In the genomic region with DNA sequence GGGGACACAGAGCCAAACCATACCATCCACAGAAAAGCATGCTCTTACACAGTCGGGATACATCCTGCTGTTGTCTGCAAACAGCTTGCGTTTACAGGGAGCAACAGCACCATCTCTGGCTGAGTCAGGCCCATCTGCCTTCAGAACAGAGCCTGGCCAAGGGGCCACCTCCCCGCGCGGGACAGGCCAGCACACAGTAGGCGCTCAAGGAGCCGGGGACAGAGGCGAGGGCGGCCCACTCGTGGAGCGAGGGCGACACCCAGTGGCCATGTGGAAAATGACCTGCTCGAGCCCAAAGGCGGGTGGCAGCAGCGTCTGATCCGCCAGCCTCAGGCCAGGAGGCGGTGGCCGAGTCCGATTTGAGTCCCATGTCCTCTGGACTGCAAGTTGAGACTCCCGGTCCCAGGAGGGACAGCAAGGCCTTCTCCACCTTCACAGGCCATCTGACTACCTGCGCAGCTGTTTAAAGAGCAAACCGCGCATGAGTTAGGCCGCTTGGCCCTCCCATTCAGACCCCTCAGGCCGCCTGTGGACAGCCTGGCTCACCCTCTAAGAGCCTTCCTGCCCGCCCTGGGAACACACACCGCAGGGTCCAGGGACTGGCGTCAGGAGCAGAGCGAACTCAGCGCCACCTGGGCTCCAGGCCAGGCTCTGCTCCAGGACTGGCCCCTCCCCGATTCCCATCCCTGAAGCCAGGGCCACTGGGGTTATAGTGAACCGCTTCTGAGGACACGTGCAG, we compare ENCODE assay signal across 8 cellular contexts. TPM values are rescaled to one million over a fixed set of nuclear protein-coding genes. Genes with fewer than 3 reads are reported as not detected.
A peak's percentile ranks its signal among the peaks of the same experiment; 100 is the strongest.
DNase-seq lines count a peak whose midpoint lies in the region; ATAC-seq and TF ChIP-seq lines count a peak whose summit lies in the region.

No MANE protein-coding gene starts in this region.

- H3K27ac Mint-ChIP-seq in CD8-positive, alpha-beta memory T cell = peak overlapping the region in 2 of 8 donors; percentile 8 to 81
- H3K27ac Mint-ChIP-seq in activated naive CD4-positive, alpha-beta T cell treated with anti-CD3 and anti-CD28 coated beads for 36 hours = no peak overlapping the region
- no peak overlapping the region for H3K27ac Mint-ChIP-seq in glutamatergic neuron (ENCODE audit: unreplicated experiment)

- H3K36me3 Mint-ChIP-seq in CD8-positive, alpha-beta memory T cell = no peaks in the 10 kb centered on the region
- no peaks in the 10 kb centered on the region for H3K36me3 Mint-ChIP-seq in activated naive CD4-positive, alpha-beta T cell treated with anti-CD3 and anti-CD28 coated beads for 36 hours (ENCODE audit: low read depth)
- no peaks in the 10 kb centered on the region for H3K36me3 Mint-ChIP-seq in glutamatergic neuron (ENCODE audit: unreplicated experiment)

- peaks cover 1 to 8% of the 10 kb centered on the region in 2 donors for H3K27me3 Mint-ChIP-seq in CD8-positive, alpha-beta memory T cell
- no peaks in the 10 kb centered on the region for H3K27me3 Mint-ChIP-seq in activated naive CD4-positive, alpha-beta T cell treated with anti-CD3 and anti-CD28 coated beads for 36 hours (ENCODE audit: low read depth)
- H3K27me3 Mint-ChIP-seq in glutamatergic neuron (ENCODE audit: unreplicated experiment) = peaks cover 7% of the 10 kb centered on the region

- POLR2A ChIA-PET in CD8-positive, alpha-beta memory T cell (lab: Charles Lee) = no interaction called here

- H3K36me3 ChIP-seq in CD8-positive, alpha-beta memory T cell (ENCODE audit: insufficient read depth, low read length) = no peaks in the 10 kb centered on the region
- H3K36me3 ChIP-seq in SJSA1 = no peaks in the 10 kb centered on the region
- no peaks in the 10 kb centered on the region for H3K36me3 ChIP-seq in ovary
- no peaks in the 10 kb centered on the region for H3K36me3 ChIP-seq in transverse colon

- peaks cover 11% of the 10 kb centered on the region for H3K4me1 ChIP-seq in CD8-positive, alpha-beta memory T cell (ENCODE audit: insufficient read depth, low read length)
- peaks cover under 1% of the 10 kb centered on the region; the same call in 1 of the 2 replicates for H3K4me1 ChIP-seq in SJSA1 (replicated peaks)
- peaks cover 2% of the 10 kb centered on the region for H3K4me1 ChIP-seq in ovary (ENCODE audit: insufficient read depth)
- peaks cover 1 to 10% (median 3%) of the 10 kb centered on the region in 4 donors for H3K4me1 ChIP-seq in transverse colon

- TF ChIP-seq CTCF in glutamatergic neuron (IDR thresholded peaks at IDR 0.05; ENCODE audit: partially characterized antibody, unreplicated experiment) (peak; percentile 97), ovary (IDR thresholded peaks at IDR 0.05) (peak; percentile 89 to 92 (median 89)), transverse colon (IDR thresholded peaks at IDR 0.05) (peak; percentile 95 to 97 (median 96))

- H3K4me3 Mint-ChIP-seq in CD8-positive, alpha-beta memory T cell = no peak overlapping the region
- no peak overlapping the region for H3K4me3 Mint-ChIP-seq in activated naive CD4-positive, alpha-beta T cell treated with anti-CD3 and anti-CD28 coated beads for 36 hours
- no peak overlapping the region for H3K4me3 Mint-ChIP-seq in glutamatergic neuron (ENCODE audit: unreplicated experiment)

- intact Hi-C loops in activated naive CD4-positive, alpha-beta T cell treated with anti-CD3 and anti-CD28 coated beads for 36 hours (cut with micrococcal nuclease) = loop anchor here (1.0 to 5.0 kb wide), 6 partner anchors 94 to 1476 kb away; no protein-coding TSS in a partner anchor
- intact Hi-C loops in ovary (cut with DNase I) (loop anchor here (5.0 to 10.0 kb wide), 7 partner anchors 501 to 1479 kb away; no protein-coding TSS in a partner anchor), transverse colon (cut with DNase I; ENCODE audit: low total_unique reads) (loop anchor here (2.0 to 5.0 kb wide), 3 partner anchors 501 to 1345 kb away; no protein-coding TSS in a partner anchor)

- DNase-seq in CD8-positive, alpha-beta memory T cell = peak; percentile 55 to 70 (median 62)
- DNase-seq in SJSA1 (ENCODE audit: low read depth in 1 of 2, low spot score in 2 of 2) (peak; percentile 61 to 65), glutamatergic neuron (peak; percentile 82), ovary (peak; percentile 53 to 79 (median 60)), transverse colon (peak; percentile 68)
- peak; percentile 75 for DNase-seq in activated naive CD4-positive, alpha-beta T cell treated with anti-CD3 and anti-CD28 coated beads for 36 hours

- TF ChIP-seq POLR2A in ovary (IDR thresholded peaks at IDR 0.05) (no peak), transverse colon (IDR thresholded peaks at IDR 0.05) (no peak)

- no peaks in the 10 kb centered on the region for H3K9me3 ChIP-seq in CD8-positive, alpha-beta memory T cell (ENCODE audit: low read length)
- H3K9me3 ChIP-seq in SJSA1 (replicated peaks) = no peaks in the 10 kb centered on the region
- H3K9me3 ChIP-seq in ovary = no peaks in the 10 kb centered on the region
- no peaks in the 10 kb centered on the region for H3K9me3 ChIP-seq in transverse colon

- no peaks in the 10 kb centered on the region for H3K9me3 Mint-ChIP-seq in CD8-positive, alpha-beta memory T cell
- H3K9me3 Mint-ChIP-seq in activated naive CD4-positive, alpha-beta T cell treated with anti-CD3 and anti-CD28 coated beads for 36 hours = no peaks in the 10 kb centered on the region
- H3K9me3 Mint-ChIP-seq in glutamatergic neuron (ENCODE audit: unreplicated experiment) = no peaks in the 10 kb centered on the region

- no peak for TF ChIP-seq EP300 in ovary (IDR thresholded peaks at IDR 0.05)
- TF ChIP-seq EP300 in transverse colon (IDR thresholded peaks at IDR 0.05; ENCODE audit: low read depth) = no peak

- ATAC-seq in GM19372 (IDR thresholded peaks at IDR 0.05; ENCODE audit: low read depth, unreplicated experiment) (peak; percentile 63), HG03442 (IDR thresholded peaks at IDR 0.05; ENCODE audit: unreplicated experiment) (peak; percentile 77)

- no peak overlapping the region for H3K4me3 ChIP-seq in CD8-positive, alpha-beta memory T cell (ENCODE audit: low read length)
- H3K4me3 ChIP-seq in SJSA1 = no peak overlapping the region
- no peak overlapping the region for H3K4me3 ChIP-seq in ovary
- H3K4me3 ChIP-seq in transverse colon = peak overlapping the region in 2 of 4 donors; percentile 7 to 8

- WGBS in ovary, 3 donors = 11 to 13% (median 12%) methylated on average over 26 to 33 of the region's 33 CpGs
- 19% methylated on average over 33 of the region's 33 CpGs; no CpG with 5 or more reads in 1 of the 2 donors for WGBS in transverse colon (ENCODE audit: low coverage in 1 of 2), 2 donors

- CTCF ChIA-PET in CD8-positive, alpha-beta memory T cell (lab: Charles Lee) = interaction anchor here (0.6 to 6.5 kb wide), 18 partner anchors 9 to 1475 kb away, joined by 3 to 61 read pairs (median 3); partner anchors contain the start of gene RDH14
- CTCF ChIA-PET in activated naive CD4-positive, alpha-beta T cell treated with anti-CD3 and anti-CD28 coated beads for 36 hours (lab: Charles Lee) = interaction anchor here (0.7 to 2.6 kb wide), 7 partner anchors 10 to 1342 kb away, joined by 3 to 13 read pairs (median 3); no protein-coding TSS in a partner anchor

- H3K4me1 Mint-ChIP-seq in CD8-positive, alpha-beta memory T cell = peaks cover 7 to 17% (median 15%) of the 10 kb centered on the region in 3 donors
- H3K4me1 Mint-ChIP-seq in activated naive CD4-positive, alpha-beta T cell treated with anti-CD3 and anti-CD28 coated beads for 36 hours (ENCODE audit: low read depth) = peaks cover 7% of the 10 kb centered on the region
- peaks cover 2% of the 10 kb centered on the region for H3K4me1 Mint-ChIP-seq in glutamatergic neuron (ENCODE audit: low read depth, unreplicated experiment)

- no peaks in the 10 kb centered on the region for H3K27me3 ChIP-seq in CD8-positive, alpha-beta memory T cell (ENCODE audit: insufficient read depth, low read length, poor library complexity, severe bottlenecking)
- H3K27me3 ChIP-seq in SJSA1 (replicated peaks) = no peaks in the 10 kb centered on the region
- no peaks in the 10 kb centered on the region for H3K27me3 ChIP-seq in ovary
- H3K27me3 ChIP-seq in transverse colon = peaks cover under 1% of the 10 kb centered on the region

- in situ Hi-C loops in transverse colon (cut with MboI; ENCODE audit: low pct_ligation_motif_present in 1 of 4, low pct_unique_long_range_greater_than_20kb in 1 of 4, low sequenced_read_pairs in 3 of 4) = loop anchor here (5.0 to 25.0 kb wide), 11 partner anchors 489 to 1476 kb away; no protein-coding TSS in a partner anchor

- H3K27ac ChIP-seq in CD8-positive, alpha-beta memory T cell (ENCODE audit: low read depth, low read length) = no peak overlapping the region
- H3K27ac ChIP-seq in SJSA1 (no peak overlapping the region), ovary (no peak overlapping the region), transverse colon (no peak overlapping the region)

RNA-seq across cellular contexts. Expression of gene TTC32, which starts 38.3 kb away (rescaled TPM):
- 10 to 100 TPM; 14.1 to 15.7 TPM for total RNA-seq in CD8-positive, alpha-beta memory T cell
- polyA plus RNA-seq in CD8-positive, alpha-beta memory T cell = 24.2 TPM
- total RNA-seq in SJSA1 (2014; rRNA removed; shearing (Covaris generic)) = 5.8 and 11.9 TPM in 2 replicates
- 10 to 100 TPM; 17.0 to 19.4 TPM for total RNA-seq in activated naive CD4-positive, alpha-beta T cell treated with anti-CD3 and anti-CD28 coated beads for 36 hours
- total RNA-seq in glutamatergic neuron (ENCODE audit: unreplicated experiment) (15.3 TPM), ovary (10 to 100 TPM; 11.9 to 21.0 (median 16.8) TPM), transverse colon (10 to 100 TPM in 2 of 4 donors, 1 to 10 TPM in 2; 3.0 to 23.3 (median 9.9) TPM)
- 10 to 100 TPM in 1 of 2 donors, 1 to 10 TPM in 1; 9.6 to 30.1 TPM for polyA plus RNA-seq in ovary
